8 cellular contexts compared by ENCODE assay signal in the genomic region with DNA sequence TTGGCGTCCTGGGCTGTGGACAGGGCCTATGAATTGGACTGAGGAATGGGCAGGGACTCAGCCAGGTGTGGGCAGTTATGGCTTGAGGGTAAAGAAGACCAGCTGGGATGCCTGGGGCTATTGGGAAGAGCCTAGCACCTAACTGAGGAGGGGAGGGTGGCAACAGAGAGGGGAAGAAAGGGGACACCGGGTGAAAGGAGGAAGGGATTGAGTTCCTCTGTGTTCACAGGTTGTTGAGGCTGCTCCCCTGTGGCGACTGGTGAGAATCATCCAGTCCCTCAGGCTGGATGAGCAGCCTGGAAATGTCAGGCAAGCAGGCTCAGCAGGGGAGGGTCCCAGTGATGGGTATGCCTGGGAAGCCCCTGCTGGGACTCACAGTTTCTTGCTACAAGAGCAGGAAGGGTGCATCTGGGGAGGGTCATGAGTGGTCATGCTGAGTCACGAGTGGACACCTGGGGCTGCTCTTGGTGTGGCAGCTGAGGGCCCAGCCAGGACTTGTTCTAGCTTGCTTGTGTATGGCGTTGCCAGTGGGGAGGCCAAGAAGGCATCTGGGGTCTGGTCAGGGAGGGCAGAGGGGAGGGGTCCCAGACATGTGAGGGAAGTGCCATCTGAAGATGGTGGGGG. TPM values are rescaled to one million over a fixed set of nuclear protein-coding genes. Genes with fewer than 3 reads are reported as not detected.
DNase-seq lines count a peak whose midpoint lies in the region; ATAC-seq and TF ChIP-seq lines count a peak whose summit lies in the region.

No MANE protein-coding gene starts in this region.

- ATAC-seq in GM19463 (IDR thresholded peaks at IDR 0.05; ENCODE audit: unreplicated experiment): no peak

- H3K36me3 Mint-ChIP-seq in activated T-helper 2 cell treated with anti-CD3 and anti-CD28 coated beads, Interferon-gamma antibody, Interleukin-2, Interleukin-4, amounts not matched to agents 10 μg/mL and 5 μg/mL and 100 μg/mL, durations not matched to agents 14 hours and 24 hours and 36 hours (ENCODE audit: low read depth): peaks cover 33% of the 10 kb centered on the region

- H3K9me3 ChIP-seq in BLaER1 treated with 17β-estradiol and CSF1 and Interleukin-3, amounts not matched to agents 10 nM and 100 nM (replicated peaks in 1 of 11): peaks cover 0 to 6% (median 0%) of the 10 kb centered on the region in 11 experiments; a peak in 4 of 22 replicates
- no peaks in the 10 kb centered on the region for H3K9me3 ChIP-seq in HEK293 (ENCODE audit: control insufficient read depth, insufficient read depth, low read depth, low read length)
- H3K9me3 ChIP-seq in mesodermal cell (ENCODE audit: control insufficient read depth, low read length): no peaks in the 10 kb centered on the region

- CTCF ChIA-PET in HEK293 (lab: Yijun Ruan, JAX): interaction anchor here (0.8 to 1.2 kb wide), 4 partner anchors 29 to 80 kb away, joined by 3 read pairs; a partner anchor contains a TSS

- no peak; the same call in 1 of the 2 replicates for TF ChIP-seq CTCF in HEK293 (tag by site-specific recombination; IDR thresholded peaks at IDR 0.05)

- peaks cover 0 to 51% (median 34%) of the 10 kb centered on the region in 11 experiments; a peak in 20 of 22 replicates for H4K20me1 ChIP-seq in BLaER1 treated with 17β-estradiol and CSF1 and Interleukin-3, amounts not matched to agents 10 nM and 100 nM

- peaks cover 0 to 31% (median 24%) of the 10 kb centered on the region in 11 experiments; a peak in 18 of 22 replicates for H3K27me3 ChIP-seq in BLaER1 treated with 17β-estradiol and CSF1 and Interleukin-3, amounts not matched to agents 10 nM and 100 nM

- peaks cover 13% of the 10 kb centered on the region for H3K4me1 Mint-ChIP-seq in activated T-helper 2 cell treated with anti-CD3 and anti-CD28 coated beads, Interferon-gamma antibody, Interleukin-2, Interleukin-4, amounts not matched to agents 10 μg/mL and 5 μg/mL and 100 μg/mL, durations not matched to agents 14 hours and 24 hours and 36 hours (ENCODE audit: low read depth)

- WGBS in mesodermal cell (ENCODE audit: insufficient coverage in 2 of 2), 2 experiments: 82 to 85% methylated on average over 3 to 5 of the region's 5 CpGs

- H3K4me3 Mint-ChIP-seq in activated T-helper 2 cell treated with anti-CD3 and anti-CD28 coated beads, Interferon-gamma antibody, Interleukin-2, Interleukin-4, amounts not matched to agents 10 μg/mL and 5 μg/mL and 100 μg/mL, durations not matched to agents 14 hours and 24 hours and 36 hours (ENCODE audit: low read depth): peak overlapping the region; percentile 80

- peaks cover 31 to 48% (median 37%) of the 10 kb centered on the region in 11 experiments for H3K36me3 ChIP-seq in BLaER1 treated with 17β-estradiol and CSF1 and Interleukin-3, amounts not matched to agents 10 nM and 100 nM
- H3K36me3 ChIP-seq in HEK293 (ENCODE audit: control insufficient read depth in 2 of 2, insufficient read depth in 1 of 2, low read length in 2 of 2) (peaks cover 6 to 42% of the 10 kb centered on the region in 2 experiments), mesodermal cell (ENCODE audit: control insufficient read depth, insufficient read depth, low read length) (peaks cover 30% of the 10 kb centered on the region)

- H3K4me3 ChIP-seq in BLaER1 treated with 17β-estradiol and CSF1 and Interleukin-3, amounts not matched to agents 10 nM and 100 nM: peak overlapping the region; percentile 26 to 100 (median 94); a peak in 17 of 20 replicates
- peak overlapping the region; percentile 34 for H3K4me3 ChIP-seq in HEK293 (ENCODE audit: low read depth, low read length)
- H3K4me3 ChIP-seq in mesodermal cell (ENCODE audit: extremely low read depth, insufficient read depth, low read length, poor library complexity, severe bottlenecking): peak overlapping the region; percentile 75

- H3K4me1 ChIP-seq in BLaER1 treated with 17β-estradiol and CSF1 and Interleukin-3, amounts not matched to agents 10 nM and 100 nM: peaks cover 18 to 46% (median 32%) of the 10 kb centered on the region in 10 experiments
- H3K4me1 ChIP-seq in HEK293 (ENCODE audit: control insufficient read depth, insufficient read depth, low read length): no peaks in the 10 kb centered on the region; the same call in 1 of the 2 replicates
- peaks cover 5% of the 10 kb centered on the region for H3K4me1 ChIP-seq in mesodermal cell (ENCODE audit: control insufficient read depth, insufficient read depth, low read length, poor library complexity, severe bottlenecking)

- no peaks in the 10 kb centered on the region for H3K9me3 Mint-ChIP-seq in activated T-helper 2 cell treated with anti-CD3 and anti-CD28 coated beads, Interferon-gamma antibody, Interleukin-2, Interleukin-4, amounts not matched to agents 10 μg/mL and 5 μg/mL and 100 μg/mL, durations not matched to agents 14 hours and 24 hours and 36 hours

- POLR2A ChIA-PET in HEK293 (lab: Yijun Ruan, JAX): interaction anchor here (0.6 to 2.6 kb wide), 2 partner anchors 51 to 91 kb away, joined by 3 to 10 read pairs; a partner anchor contains a TSS

- no peak overlapping the region for H3K27ac Mint-ChIP-seq in activated T-helper 2 cell treated with anti-CD3 and anti-CD28 coated beads, Interferon-gamma antibody, Interleukin-2, Interleukin-4, amounts not matched to agents 10 μg/mL and 5 μg/mL and 100 μg/mL, durations not matched to agents 14 hours and 24 hours and 36 hours

- intact Hi-C loops in activated T-helper 2 cell treated with anti-CD3 and anti-CD28 coated beads, Interferon-gamma antibody, Interleukin-2, Interleukin-4, amounts not matched to agents 10 μg/mL and 5 μg/mL and 100 μg/mL, durations not matched to agents 14 hours and 24 hours and 36 hours (cut with micrococcal nuclease): no loop called here
- intact Hi-C loops in cardiac septum (cut with DNase I): no loop called here

- DNase-seq in activated T-helper 2 cell treated with anti-CD3 and anti-CD28 coated beads, Interferon-gamma antibody, Interleukin-2, Interleukin-4, amounts not matched to agents 10 μg/mL and 5 μg/mL and 100 μg/mL, durations not matched to agents 14 hours and 24 hours and 36 hours (ENCODE audit: low spot score): no peak
- no peak for DNase-seq in occipital lobe (lab: John Stamatoyannopoulos, UW)
- no peak for DNase-seq in cardiac septum (ENCODE audit: low spot score)
- DNase-seq in stimulated activated CD4-positive, alpha-beta T cell treated with anti-CD3 and anti-CD28 coated beads, Interleukin-1b, Interleukin-23, amount 100 ng/mL, for 48 hours: no peak

- peak overlapping the region; percentile 85 to 99 (median 93) for H3K4me2 ChIP-seq in BLaER1 treated with 17β-estradiol and CSF1 and Interleukin-3, amounts not matched to agents 10 nM and 100 nM

- no peak overlapping the region for H3K27ac ChIP-seq in BLaER1 treated with 17β-estradiol and CSF1 and Interleukin-3, amounts not matched to agents 10 nM and 100 nM
- H3K27ac ChIP-seq in HEK293 (ENCODE audit: extremely low read depth, low read depth, low read length) (no peak overlapping the region), mesodermal cell (ENCODE audit: low read depth, low read length, severe bottlenecking) (no peak overlapping the region)

- no peaks in the 10 kb centered on the region for H3K27me3 Mint-ChIP-seq in activated T-helper 2 cell treated with anti-CD3 and anti-CD28 coated beads, Interferon-gamma antibody, Interleukin-2, Interleukin-4, amounts not matched to agents 10 μg/mL and 5 μg/mL and 100 μg/mL, durations not matched to agents 14 hours and 24 hours and 36 hours (ENCODE audit: low read depth)

- H3K9ac ChIP-seq in BLaER1 treated with 17β-estradiol and CSF1 and Interleukin-3, amounts not matched to agents 10 nM and 100 nM: peak overlapping the region in 10 of 11 experiments; percentile 0 to 92 (median 60); a peak in 17 of 22 replicates

RNA-seq across cellular contexts. Expression of a gene that starts 1.4 kb away (rescaled TPM):
- total RNA-seq in activated T-helper 2 cell treated with anti-CD3 and anti-CD28 coated beads, Interferon-gamma antibody, Interleukin-2, Interleukin-4, amounts not matched to agents 10 μg/mL and 5 μg/mL and 100 μg/mL, durations not matched to agents 14 hours and 24 hours and 36 hours: 11.6 and 12.3 TPM in 2 replicates
- polyA plus RNA-seq in mesodermal cell (2013, experiment 1 of 2): 5.1 TPM
- 4.4 TPM for polyA plus RNA-seq in mesodermal cell (2013, experiment 2 of 2)
- total RNA-seq in occipital lobe (22.9 TPM), cardiac septum (5.1 TPM)

RNA-seq across cellular contexts. Expression of a gene that starts 7.8 kb away (rescaled TPM):
- total RNA-seq in activated T-helper 2 cell treated with anti-CD3 and anti-CD28 coated beads, Interferon-gamma antibody, Interleukin-2, Interleukin-4, amounts not matched to agents 10 μg/mL and 5 μg/mL and 100 μg/mL, durations not matched to agents 14 hours and 24 hours and 36 hours: 6.6 and 6.9 TPM in 2 replicates
- polyA plus RNA-seq in mesodermal cell (2013, experiment 1 of 2): 9.1 TPM
- 8.2 TPM for polyA plus RNA-seq in mesodermal cell (2013, experiment 2 of 2)
- 7.5 TPM for total RNA-seq in occipital lobe
- 5.8 TPM for total RNA-seq in cardiac septum

RNA-seq across cellular contexts. Expression of a gene that starts 16.9 kb away (rescaled TPM):
- 9.6 and 11.3 TPM in 2 replicates for total RNA-seq in activated T-helper 2 cell treated with anti-CD3 and anti-CD28 coated beads, Interferon-gamma antibody, Interleukin-2, Interleukin-4, amounts not matched to agents 10 μg/mL and 5 μg/mL and 100 μg/mL, durations not matched to agents 14 hours and 24 hours and 36 hours
- polyA plus RNA-seq in mesodermal cell (2013, experiment 1 of 2): 2.2 TPM
- polyA plus RNA-seq in mesodermal cell (2013, experiment 2 of 2): 1.5 TPM
- total RNA-seq in occipital lobe (18.2 TPM), cardiac septum (3.7 TPM)

RNA-seq across cellular contexts. Expression of a gene that starts 28.4 kb away (rescaled TPM):
- 3.2 and 3.4 TPM in 2 replicates for total RNA-seq in activated T-helper 2 cell treated with anti-CD3 and anti-CD28 coated beads, Interferon-gamma antibody, Interleukin-2, Interleukin-4, amounts not matched to agents 10 μg/mL and 5 μg/mL and 100 μg/mL, durations not matched to agents 14 hours and 24 hours and 36 hours
- polyA plus RNA-seq in mesodermal cell (2013, experiment 1 of 2): 1.6 TPM
- 1.7 TPM for polyA plus RNA-seq in mesodermal cell (2013, experiment 2 of 2)
- 21.7 TPM for total RNA-seq in occipital lobe
- total RNA-seq in cardiac septum: 5.4 TPM

RNA-seq across cellular contexts. Expression of a gene that starts 43.5 kb away (rescaled TPM):
- total RNA-seq in activated T-helper 2 cell treated with anti-CD3 and anti-CD28 coated beads, Interferon-gamma antibody, Interleukin-2, Interleukin-4, amounts not matched to agents 10 μg/mL and 5 μg/mL and 100 μg/mL, durations not matched to agents 14 hours and 24 hours and 36 hours: 23.0 and 23.5 TPM in 2 replicates
- polyA plus RNA-seq in mesodermal cell (2013, experiment 1 of 2): 8.0 TPM
- polyA plus RNA-seq in mesodermal cell (2013, experiment 2 of 2): 4.6 TPM
- total RNA-seq in occipital lobe (4.1 TPM), cardiac septum (2.0 TPM)

Comparison
In these comparisons a context has a peak if more than half of its experiments do, and no peak if none do; other contexts are left out.
1. H3K4me3 ChIP-seq: peak in every context shown above with its lines; median percentile 94 in BLaER1 treated with 17β-estradiol and CSF1 and Interleukin-3, amounts not matched to agents 10 nM and 100 nM; 75 in mesodermal cell; 34 in HEK293.